3 cellular contexts compared by ENCODE assay signal in the genomic region with DNA sequence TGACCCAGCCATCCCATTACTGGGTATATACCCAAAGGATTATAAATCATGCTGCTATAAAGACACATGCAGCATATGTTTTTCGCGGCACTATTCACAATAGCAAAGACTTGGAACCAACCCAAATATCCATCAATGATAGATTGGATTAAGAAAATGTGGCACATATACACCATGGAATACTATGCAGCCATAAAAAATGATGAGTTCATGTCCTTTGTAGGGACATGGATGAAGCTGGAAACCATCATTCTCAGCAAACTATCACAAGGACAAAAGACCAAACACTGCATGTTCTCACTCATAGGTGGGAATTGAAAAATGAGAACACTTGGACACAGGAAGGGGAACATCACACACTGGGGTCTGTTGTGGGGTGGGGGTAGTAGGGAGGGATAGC. TPM values are rescaled to one million over a fixed set of nuclear protein-coding genes. Genes with fewer than 3 reads are reported as not detected.
DNase-seq lines count a peak whose midpoint lies in the region; ATAC-seq, FAIRE-seq and TF ChIP-seq lines count a peak whose summit lies in the region.
"Not testable (repeated sequence)": the region's sequence is repeated elsewhere in the genome, so short reads cannot be mapped to it uniquely, and the experiment has no call there.

No MANE protein-coding gene starts in this region.

- CTCF ChIA-PET in HEK293 (lab: Yijun Ruan, JAX); K562 (lab: Yijun Ruan, JAX; ENCODE audit: low intra/inter-chr PET ratio): not testable (repeated sequence)

- TF ChIP-seq CTCF in HEK293 (tag by site-specific recombination; IDR thresholded peaks at IDR 0.05); K562 (IDR thresholded peaks at IDR 0.05 in 2 of 3, conservative IDR thresholded peaks at IDR 0.05 in 1 of 3; ENCODE audit: insufficient read depth in 2 of 3, low read depth in 1 of 3, low read length in 3 of 3); lung (IDR thresholded peaks at IDR 0.05; ENCODE audit: control extremely low read depth, extremely low read depth): not testable (repeated sequence)

- H2AFZ ChIP-seq in K562 (ENCODE audit: low read depth, low read length): not testable (repeated sequence)

- intact Hi-C loops in K562 (cut with micrococcal nuclease): loop anchor here (10.0 kb wide), 1 partner anchor 299 kb away; no protein-coding TSS in a partner anchor

- 38% methylated on average over 2 of the region's 2 CpGs for WGBS in K562 (ENCODE audit: insufficient coverage, low coverage, missing lambda C conversion rate)
- WGBS in lung, 2 donors: 99 to 100% methylated on average over 2 of the region's 2 CpGs

- not testable (repeated sequence) for H3K4me1 ChIP-seq in HEK293 (ENCODE audit: control insufficient read depth, insufficient read depth, low read length); K562 (replicated peaks in 1 of 2; ENCODE audit: control insufficient read depth in 2 of 2, insufficient read depth in 2 of 2, low read length in 2 of 2); lung (ENCODE audit: control insufficient read depth in 2 of 2, insufficient read depth in 2 of 2, low read length in 2 of 2)

- H3K36me3 ChIP-seq in HEK293 (ENCODE audit: control insufficient read depth in 2 of 2, insufficient read depth in 1 of 2, low read length in 2 of 2); K562 (ENCODE audit: control insufficient read depth, insufficient read depth, low read length); lung (ENCODE audit: control insufficient read depth in 2 of 2, insufficient read depth in 2 of 2, low read length in 2 of 2): not testable (repeated sequence)

- not testable (repeated sequence) for BruUV-seq in K562 (replicated peaks; lab: Mats Ljungman, UMichigan)

- H3K9me1 ChIP-seq in K562 (ENCODE audit: control insufficient read depth, insufficient read depth, low read length): not testable (repeated sequence)

- not testable (repeated sequence) for H3K4me2 ChIP-seq in K562 (ENCODE audit: insufficient read depth, low read length)

- H3K27me3 ChIP-seq in K562 (ENCODE audit: control insufficient read depth in 2 of 2, insufficient read depth in 2 of 2, low read length in 2 of 2); lung (ENCODE audit: control insufficient read depth, insufficient read depth): not testable (repeated sequence)

- H4K20me1 ChIP-seq in K562 (replicated peaks; ENCODE audit: control insufficient read depth, insufficient read depth, low read length): not testable (repeated sequence)

- H3K9me3 ChIP-seq in HEK293 (ENCODE audit: control insufficient read depth, insufficient read depth, low read depth, low read length); K562 (replicated peaks; ENCODE audit: control insufficient read depth, insufficient read depth, low read depth, low read length); lung (ENCODE audit: control insufficient read depth in 2 of 2, insufficient read depth in 1 of 2, low read length in 1 of 2): not testable (repeated sequence)

- H3K79me2 ChIP-seq in K562 (ENCODE audit: control insufficient read depth, insufficient read depth, low read length): not testable (repeated sequence)

- TF ChIP-seq POLR2A in K562 (conservative IDR thresholded peaks at IDR 0.05): not testable (repeated sequence)

- TF ChIP-seq EP300 in K562 (IDR thresholded peaks at IDR 0.05; ENCODE audit: low read length): not testable (repeated sequence)

- in situ Hi-C loops in K562 (cut with MboI): not testable (repeated sequence)

- not testable (repeated sequence) for H3K4me3 ChIP-seq in HEK293 (ENCODE audit: low read depth, low read length); K562; lung

- POLR2A ChIA-PET in HEK293 (lab: Yijun Ruan, JAX); K562 (lab: Yijun Ruan, JAX): not testable (repeated sequence)

- TF ChIP-seq RAD21 in K562 (CRISPR knock-in tag; conservative IDR thresholded peaks at IDR 0.05 in 1 of 2, IDR thresholded peaks at IDR 0.05 in 1 of 2): not testable (repeated sequence)

- not testable (repeated sequence) for H3K27ac ChIP-seq in HEK293 (ENCODE audit: extremely low read depth, low read depth, low read length); K562 (ENCODE audit: extremely low read depth, low read depth, low read length); lung (ENCODE audit: low read depth in 1 of 2, low read length in 1 of 2)

- not testable (repeated sequence) for FAIRE-seq in K562 (lab: Jason Lieb, UNC)

- not testable (repeated sequence) for H3K9ac ChIP-seq in K562 (ENCODE audit: insufficient read depth in 1 of 2, low read depth in 2 of 2, low read length in 2 of 2)

- ATAC-seq in K562; lung (ENCODE audit: insufficient read depth, low FRiP score): not testable (repeated sequence)

- not testable (repeated sequence) for DNase-seq in K562 (ENCODE audit: extremely low read depth in 1 of 4, low spot score in 3 of 4)
- peak; percentile 1 for DNase-seq in lung (ENCODE audit: low spot score)

TF ChIP-seq in HEK293, 187 proteins besides CTCF, POLR2A, EP300 and RAD21 (continues in another document):
- TF ChIP-seq, protein P1, sequence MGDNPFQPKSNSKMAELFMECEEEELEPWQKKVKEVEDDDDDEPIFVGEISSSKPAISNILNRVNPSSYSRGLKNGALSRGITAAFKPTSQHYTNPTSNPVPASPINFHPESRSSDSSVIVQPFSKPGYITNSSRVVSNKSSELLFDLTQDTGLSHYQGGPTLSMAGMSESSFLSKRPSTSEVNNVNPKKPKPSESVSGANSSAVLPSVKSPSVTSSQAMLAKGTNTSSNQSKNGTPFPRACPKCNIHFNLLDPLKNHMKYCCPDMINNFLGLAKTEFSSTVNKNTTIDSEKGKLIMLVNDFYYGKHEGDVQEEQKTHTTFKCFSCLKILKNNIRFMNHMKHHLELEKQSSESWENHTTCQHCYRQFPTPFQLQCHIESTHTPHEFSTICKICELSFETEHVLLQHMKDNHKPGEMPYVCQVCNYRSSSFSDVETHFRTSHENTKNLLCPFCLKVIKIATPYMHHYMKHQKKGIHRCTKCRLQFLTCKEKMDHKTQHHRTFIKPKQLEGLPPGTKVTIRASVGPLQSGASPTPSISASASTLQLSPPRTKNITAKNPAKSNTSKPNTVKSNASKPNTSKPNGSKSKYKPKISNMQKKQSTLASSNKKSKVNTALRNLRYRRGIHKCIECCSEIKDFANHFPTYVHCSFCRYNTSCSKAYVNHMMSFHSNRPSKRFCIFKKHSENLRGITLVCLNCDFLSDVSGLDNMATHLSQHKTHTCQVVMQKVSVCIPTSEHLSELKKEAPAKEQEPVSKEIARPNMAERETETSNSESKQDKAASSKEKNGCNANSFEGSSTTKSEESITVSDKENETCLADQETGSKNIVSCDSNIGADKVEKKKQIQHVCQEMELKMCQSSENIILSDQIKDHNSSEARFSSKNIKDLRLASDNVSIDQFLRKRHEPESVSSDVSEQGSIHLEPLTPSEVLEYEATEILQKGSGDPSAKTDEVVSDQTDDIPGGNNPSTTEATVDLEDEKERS (tag by site-specific recombination; IDR thresholded peaks at IDR 0.05): peak; percentile 73; the same call in 1 of the 2 replicates

TF ChIP-seq in K562, 482 proteins besides CTCF, POLR2A, EP300 and RAD21:
- peak; percentile 13 for TF ChIP-seq ZNF146 (CRISPR knock-in tag; IDR thresholded peaks at IDR 0.05; ENCODE audit: unreplicated experiment)

RNA-seq across cellular contexts. Expression of a gene that starts 5.1 kb away (rescaled TPM):
- total RNA-seq in K562 (2011; cell fraction: chromatin; rRNA removed; ENCODE audit: low replicate concordance): 22.5 and 60.7 TPM in 2 replicates
- total RNA-seq in K562 (2011; cell fraction: nucleolus; rRNA removed): 18.8 and 20.0 TPM in 2 replicates
- 38.9 and 76.5 TPM in 2 replicates for total RNA-seq in K562 (2011; cell fraction: nucleoplasm; rRNA removed)
- total RNA-seq in K562 (2014; rRNA removed) (7.7 and 10.7 TPM in 2 replicates), K562 (2014; rRNA removed; fragmentation: Illumina TruSeq; extraction: Trizol) (25.8 and 30.3 TPM in 2 replicates), K562 (2015; rRNA removed; fragmentation: Illumina TruSeq; extraction: Trizol) (12.0 and 14.1 TPM in 2 replicates), K562 (2021) (22.4 and 26.5 TPM in 2 replicates), lung (10 to 100 TPM; 44.6 to 46.3 TPM)
- polyA plus RNA-seq in K562 (2011; rRNA removed) (29.1 and 32.1 TPM in 2 replicates), K562 (2014; fragmentation: Illumina TruSeq; extraction: Trizol) (14.3 and 15.6 TPM in 2 replicates), K562 (2014; fragmentation: Nextera tagmentation; extraction: Ambion mirVana) (10 to 100 TPM; 31.3 to 44.2 TPM), K562 (2014; rRNA removed) (10.3 and 12.8 TPM in 2 replicates), lung (10 to 100 TPM; 10.3 to 17.7 TPM)
- polyA plus RNA-seq in K562 (2011; cell fraction: cytosol; rRNA removed): 10.4 and 24.0 TPM in 2 replicates
- 17.6 and 24.1 TPM in 2 replicates for polyA plus RNA-seq in K562 (2011; cell fraction: nucleus; rRNA removed)
- polyA plus RNA-seq in K562 (2012): 11.5 and 13.9 TPM in 2 replicates
- polyA minus RNA-seq in K562 (2011; rRNA and poly(A)+ RNA removed): 18.1 and 20.2 TPM in 2 replicates
- polyA minus RNA-seq in K562 (2011; cell fraction: cytosol; rRNA and poly(A)+ RNA removed): 6.5 and 9.6 TPM in 2 replicates
- 9.6 and 15.7 TPM in 2 replicates for polyA minus RNA-seq in K562 (2011; cell fraction: nucleus; rRNA and poly(A)+ RNA removed)
